ENCODE assay signal across 18 cellular contexts in the genomic region with DNA sequence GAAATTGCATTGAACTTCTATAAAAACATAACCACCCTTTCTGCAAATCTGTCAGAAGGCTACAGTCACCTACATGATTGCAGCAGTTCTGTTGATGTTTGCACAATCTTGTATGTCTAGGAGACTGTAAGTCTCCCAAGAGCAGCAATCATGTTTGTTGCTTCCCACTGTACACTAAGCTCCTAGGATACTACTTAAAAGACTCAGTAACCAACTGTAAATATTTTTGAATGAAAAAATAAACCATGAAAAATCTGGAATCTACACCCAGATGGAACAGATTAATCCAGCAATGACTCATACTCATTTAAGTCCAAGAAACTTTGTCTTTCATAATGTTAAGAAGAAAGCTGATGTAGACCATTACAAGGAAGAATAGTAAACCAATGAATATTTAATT.
DNase-seq lines count a peak whose midpoint lies in the region; ATAC-seq, FAIRE-seq and TF ChIP-seq lines count a peak whose summit lies in the region.
"Had no signal": no experiment of that assay in that cellular context is flagged by ENCODE, and none has a peak within 500 bp of the region (broad histone marks: within the 10 kb centered on the region; RNA-seq: fewer than 3 reads in every experiment).

No MANE protein-coding gene starts in this region.

- H3K9me3 ChIP-seq in left lung: no peaks in the 10 kb centered on the region
- H3K9me3 ChIP-seq: psoas muscle had no signal

- H3K36me3 ChIP-seq in bronchial epithelial cell (ENCODE audit: control insufficient read depth, insufficient read depth, low read length): no peaks in the 10 kb centered on the region
- H3K36me3 ChIP-seq in left lung: no peaks in the 10 kb centered on the region

- H3K4me3 ChIP-seq in bronchial epithelial cell (ENCODE audit: low read depth, low read length) (no peak overlapping the region), left lung (no peak overlapping the region)
- H3K4me3 ChIP-seq: psoas muscle had no signal

- H3K27me3 ChIP-seq in bronchial epithelial cell (ENCODE audit: control insufficient read depth, insufficient read depth, low read length) (peaks cover 5% of the 10 kb centered on the region), left lung (no peaks in the 10 kb centered on the region)

- intact Hi-C loops in left lung (cut with DNase I): no loop called here

- no peak for FAIRE-seq in bronchial epithelial cell (lab: Jason Lieb, UNC)
- FAIRE-seq: H1 had no signal

- peak overlapping the region in 1 of 2 donors; percentile 60 for H3K27ac ChIP-seq in left lung
- H3K27ac ChIP-seq: psoas muscle had no signal

- H3K4me1 ChIP-seq in left lung: no peaks in the 10 kb centered on the region
- H3K4me1 ChIP-seq: psoas muscle had no signal

- TF ChIP-seq CTCF in bronchial epithelial cell (IDR thresholded peaks at IDR 0.05; ENCODE audit: insufficient read depth, low read length, severe bottlenecking) (no peak), left lung (IDR thresholded peaks at IDR 0.05) (no peak)

- peak; percentile 72 for DNase-seq in AG08396 (ENCODE audit: low spot score)
- peak; percentile 87 for DNase-seq in LHCN-M2 (ENCODE audit: low read depth)
- peak; percentile 31 for DNase-seq in bronchial epithelial cell (ENCODE audit: low read depth)
- DNase-seq in left lung: no peak
- no peak for DNase-seq in dermis blood vessel endothelial cell
- no peak for DNase-seq in NCI-H510A treated with DMSO at 0.1 percent for 48 hours (lab: John Stamatoyannopoulos, UW)
- no peak for DNase-seq in DMS153 (lab: John Stamatoyannopoulos, UW)
- DNase-seq in GM19240 (ENCODE audit: insufficient read length, low spot score): no peak
- DNase-seq: activated CD4-positive, alpha-beta memory T cell treated with anti-CD3 and anti-CD28 coated beads for 36 hours; activated effector memory CD4-positive, alpha-beta T cell treated with Interleukin-2 at 50 U/mL for 16 hours; central memory CD4-positive, alpha-beta T cell; NCI-H1048; NCI-H345; psoas muscle; stimulated activated CD4-positive, alpha-beta T cell treated with anti-CD3 and anti-CD28 coated beads, Interleukin-4, amount 100 ng/mL, for 24 hours; stimulated activated naive B cell treated with anti-CD40 and anti-IgM and Interleukin-4, amounts not matched to agents 10 μg/mL and 1 μg/mL and 100 μg/mL, for 72 hours; T-helper 9 cell had no signal

- peak; percentile 75 for ATAC-seq in left lung
- ATAC-seq: stimulated activated naive B cell treated with anti-CD40 and anti-IgM and Interleukin-4, amounts not matched to agents 10 μg/mL and 1 μg/mL and 100 μg/mL, for 72 hours had no signal

Comparison
In these comparisons a context has a peak if more than half of its experiments do, and no peak if none do; other contexts are left out.
1. DNase-seq: peak in AG08396 (single experiment), LHCN-M2 (single experiment) and bronchial epithelial cell (single experiment); none in left lung (0 of 2), dermis blood vessel endothelial cell (single experiment), NCI-H510A treated with DMSO at 0.1 percent for 48 hours (single experiment), DMS153 (single experiment) and GM19240 (single experiment).